16 cellular contexts compared by ENCODE assay signal in the genomic region with DNA sequence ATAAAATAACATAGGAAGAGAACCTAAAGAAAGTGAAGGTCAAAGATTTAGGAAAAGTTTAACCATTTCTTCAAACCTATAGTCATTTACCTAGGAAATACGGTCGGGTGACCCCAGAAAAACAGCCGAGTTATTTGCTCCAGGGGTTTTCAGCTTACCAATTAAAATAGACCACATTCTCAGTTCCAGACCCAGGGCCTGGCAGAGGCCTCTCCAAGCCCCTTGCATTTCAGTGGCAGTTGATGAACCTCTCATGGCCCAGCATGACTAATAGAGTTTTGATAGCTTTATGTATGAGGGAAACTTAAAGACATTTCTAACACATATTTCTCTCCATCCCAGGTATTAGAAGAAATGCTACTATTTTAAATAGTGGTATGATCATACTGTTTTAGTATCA.
DNase-seq lines count a peak whose midpoint lies in the region; ATAC-seq and TF ChIP-seq lines count a peak whose summit lies in the region.
"Had no signal": no experiment of that assay in that cellular context is flagged by ENCODE, and none has a peak within 500 bp of the region (broad histone marks: within the 10 kb centered on the region; RNA-seq: fewer than 3 reads in every experiment).

No MANE protein-coding gene starts in this region.

- intact Hi-C loops in IMR-90 (cut with micrococcal nuclease), result no loop called here
- intact Hi-C loops in upper lobe of right lung (cut with DNase I), result no loop called here

- H2BK20ac ChIP-seq in IMR-90 (ENCODE audit: low read depth, low read length), result no peak overlapping the region

- H2AK5ac ChIP-seq in IMR-90 (ENCODE audit: low read depth, low read length), result no peak overlapping the region

- H3K27me3 ChIP-seq in IMR-90 (ENCODE audit: control insufficient read depth, insufficient read depth, low read length) (no peaks in the 10 kb centered on the region), upper lobe of right lung (no peaks in the 10 kb centered on the region)
- H3K27me3 ChIP-seq: left lung had no signal

- H3K4ac ChIP-seq in IMR-90 (ENCODE audit: low read depth, low read length), result no peak overlapping the region

- in situ Hi-C loops in IMR-90 (cut with MboI; ENCODE audit: low sequenced_read_pairs), result no loop called here

- H4K91ac ChIP-seq in IMR-90 (ENCODE audit: insufficient read depth, low read depth, low read length), result no peak overlapping the region

- H4K8ac ChIP-seq in IMR-90 (ENCODE audit: low read depth in 2 of 2, low read length in 2 of 2), result 0 out of 4 replicates have a peak overlapping the region, but pooled peaks of 1 of the 2 experiments have one; percentile 13

- peak overlapping the region; percentile 11; the same call in 1 of the 2 replicates for H3K56ac ChIP-seq in IMR-90 (ENCODE audit: extremely low read depth, insufficient read depth, low read length)

- 0 out of 2 replicates have a peak overlapping the region, but pooled peaks have one; percentile 54 for H4K5ac ChIP-seq in IMR-90 (ENCODE audit: low read depth, low read length)

- DNase-seq in IMR-90 (no peak), kidney glomerular epithelial cell (lab: John Stamatoyannopoulos, UW) (peak; percentile 52), upper lobe of right lung (no peak), AG08395 (ENCODE audit: low spot score) (no peak)
- DNase-seq: activated T-cell treated with anti-CD3 and anti-CD28 coated beads, Interleukin-2, amount 50 U/mL, for 4 hours; CD4-positive, CD25-positive, alpha-beta regulatory T cell; DND-41; effector CD4-positive, alpha-beta T cell; hippocampal formation; naive thymus-derived CD4-positive, alpha-beta T cell; NCI-H1694 treated with DMSO at 0.1 percent for 48 hours had no signal

- 0 out of 2 replicates have a peak overlapping the region, but pooled peaks have one; percentile 46 for H3K14ac ChIP-seq in IMR-90 (replicated peaks; ENCODE audit: low read depth, low read length)

- no peak for TF ChIP-seq RAD21 in IMR-90 (IDR thresholded peaks at IDR 0.05; ENCODE audit: low read length)

- H3K4me1 ChIP-seq in IMR-90 (ENCODE audit: control insufficient read depth, insufficient read depth, low read length) (peaks cover 7% of the 10 kb centered on the region), upper lobe of right lung (peaks cover 28% of the 10 kb centered on the region)

- no peak overlapping the region for H2BK120ac ChIP-seq in IMR-90 (ENCODE audit: low read depth, low read length)

- CTCF ChIA-PET in IMR-90 (lab: Yijun Ruan, JAX), result no interaction called here

- H3K23ac ChIP-seq in IMR-90 (ENCODE audit: low read depth, low read length), result peak overlapping the region; percentile 75; the same call in 1 of the 2 replicates

- dilution Hi-C loops in IMR-90 (cut with HindIII; ENCODE audit: low sequenced_read_pairs, unreplicated experiment), result no loop called here

- POLR2A ChIA-PET in IMR-90 (lab: Charles Lee; ENCODE audit: unreplicated experiment), result no interaction called here

- H2BK15ac ChIP-seq in IMR-90 (ENCODE audit: low read depth, low read length), result no peak overlapping the region

- ATAC-seq in GM19397 (IDR thresholded peaks at IDR 0.05; ENCODE audit: unreplicated experiment) (peak; percentile 66), IMR-90 (ENCODE audit: low read depth) (no peak), upper lobe of right lung (no peak), GM18517 (IDR thresholded peaks at IDR 0.05; ENCODE audit: unreplicated experiment) (no peak), HG03039 (IDR thresholded peaks at IDR 0.05; ENCODE audit: unreplicated experiment) (no peak)
- ATAC-seq: activated T-cell treated with anti-CD3 and anti-CD28 coated beads, Interleukin-2, amount 50 U/mL, for 4 hours; left lung; naive thymus-derived CD4-positive, alpha-beta T cell had no signal

- H4K20me1 ChIP-seq in IMR-90 (ENCODE audit: insufficient read depth, low read length), result no peaks in the 10 kb centered on the region

- H3K4me2 ChIP-seq in IMR-90 (ENCODE audit: low read depth, low read length), result no peak overlapping the region

- H3K18ac ChIP-seq in IMR-90 (ENCODE audit: low read depth, low read length), result peak overlapping the region; percentile 8; the same call in 1 of the 2 replicates

- H3K27ac ChIP-seq in IMR-90 (ENCODE audit: insufficient read depth, low read length) (peak overlapping the region; percentile 45; the same call in 1 of the 2 replicates), upper lobe of right lung (peak overlapping the region; percentile 17)
- H3K27ac ChIP-seq: SK-N-MC had no signal

- no peak overlapping the region for H2AK9ac ChIP-seq in IMR-90 (replicated peaks; ENCODE audit: low read depth, low read length, poor library complexity)

- no peak overlapping the region for H2AFZ ChIP-seq in IMR-90 (replicated peaks; ENCODE audit: low read length, poor library complexity)

- TF ChIP-seq CTCF in IMR-90 (conservative IDR thresholded peaks at IDR 0.05; ENCODE audit: low read depth, low read length) (no peak), upper lobe of right lung (IDR thresholded peaks at IDR 0.05) (no peak)

- H3K9me3 ChIP-seq in IMR-90 (ENCODE audit: control insufficient read depth, insufficient read depth, low read length) (no peaks in the 10 kb centered on the region), upper lobe of right lung (no peaks in the 10 kb centered on the region)
- H3K9me3 ChIP-seq: left lung had no signal

- H3K36me3 ChIP-seq in IMR-90 (ENCODE audit: control insufficient read depth, insufficient read depth, low read length) (peaks cover 3% of the 10 kb centered on the region), upper lobe of right lung (peaks cover 11% of the 10 kb centered on the region)

- peaks cover 6 to 32% of the 10 kb centered on the region in 2 experiments for H3K79me1 ChIP-seq in IMR-90 (ENCODE audit: low read depth in 1 of 2, low read length in 2 of 2)

- BruUV-seq in IMR-90 (replicated peaks; lab: Mats Ljungman, UMichigan), result no TSS peak

- no peak for TF ChIP-seq POLR2A in IMR-90 (IDR thresholded peaks at IDR 0.05; ENCODE audit: low read depth, low read length)

- peaks cover 3% of the 10 kb centered on the region for H3K9me1 ChIP-seq in IMR-90 (ENCODE audit: insufficient read depth, low read length)

- no CpG with 5 or more reads among the region's 3 CpGs for WGBS in IMR-90 (ENCODE audit: extremely low coverage in 2 of 2, insufficient read length in 1 of 2), 2 experiments

- no peak overlapping the region for H3K9ac ChIP-seq in IMR-90 (ENCODE audit: low read depth, low read length)

- H3K4me3 ChIP-seq in IMR-90 (ENCODE audit: insufficient read depth, low read depth, low read length) (no peak overlapping the region), upper lobe of right lung (no peak overlapping the region)
- H3K4me3 ChIP-seq: left lung, SK-N-MC had no signal

- peak overlapping the region; percentile 72 for H2BK5ac ChIP-seq in IMR-90 (ENCODE audit: low read depth, low read length, poor library complexity, severe bottlenecking)

TF ChIP-seq in IMR-90, 13 proteins besides CTCF, POLR2A, EP300 and RAD21:
- TF ChIP-seq MXI1 (IDR thresholded peaks at IDR 0.05; ENCODE audit: borderline replicate concordance, low read depth, low read length) (no peak), CEBPB (IDR thresholded peaks at IDR 0.05; ENCODE audit: low read depth, low read length) (no peak), CHD1 (IDR thresholded peaks at IDR 0.05; ENCODE audit: low read depth, low read length) (no peak), MAFK (IDR thresholded peaks at IDR 0.05; ENCODE audit: low read depth, low read length) (no peak), BHLHE40 (IDR thresholded peaks at IDR 0.05; ENCODE audit: low read depth, low read length) (no peak), NFE2L2 (IDR thresholded peaks at IDR 0.05; ENCODE audit: low read depth, low read length) (no peak), RCOR1 (IDR thresholded peaks at IDR 0.05; ENCODE audit: insufficient replicate concordance, low read length) (no peak), FOS (IDR thresholded peaks at IDR 0.05; ENCODE audit: low read depth, low read length) (no peak), USF2 (IDR thresholded peaks at IDR 0.05; ENCODE audit: low read depth, low read length) (no peak), SMC3 (IDR thresholded peaks at IDR 0.05; ENCODE audit: low read depth, low read length) (no peak), MAZ (IDR thresholded peaks at IDR 0.05; ENCODE audit: borderline replicate concordance, low read depth, low read length) (no peak), RFX5 (IDR thresholded peaks at IDR 0.05; ENCODE audit: low read depth, low read length) (no peak)
- TF ChIP-seq, protein P1, sequence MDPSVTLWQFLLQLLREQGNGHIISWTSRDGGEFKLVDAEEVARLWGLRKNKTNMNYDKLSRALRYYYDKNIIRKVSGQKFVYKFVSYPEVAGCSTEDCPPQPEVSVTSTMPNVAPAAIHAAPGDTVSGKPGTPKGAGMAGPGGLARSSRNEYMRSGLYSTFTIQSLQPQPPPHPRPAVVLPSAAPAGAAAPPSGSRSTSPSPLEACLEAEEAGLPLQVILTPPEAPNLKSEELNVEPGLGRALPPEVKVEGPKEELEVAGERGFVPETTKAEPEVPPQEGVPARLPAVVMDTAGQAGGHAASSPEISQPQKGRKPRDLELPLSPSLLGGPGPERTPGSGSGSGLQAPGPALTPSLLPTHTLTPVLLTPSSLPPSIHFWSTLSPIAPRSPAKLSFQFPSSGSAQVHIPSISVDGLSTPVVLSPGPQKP (IDR thresholded peaks at IDR 0.05; ENCODE audit: borderline replicate concordance, low read depth, low read length), result no peak
